1 cellular context compared by ENCODE assay signal in genomic region chr4:83019794-83020497, GRCh38.
TF ChIP-seq lines count a peak whose summit lies in the region.

No MANE protein-coding gene starts in this region.

TF ChIP-seq in K562, 482 proteins besides CTCF, POLR2A, EP300 and RAD21 (continued from another document):
- TF ChIP-seq MLLT1 (IDR thresholded peaks at IDR 0.05) (peak in 1 of 2 experiments; percentile 85; a peak in 2 of 4 replicates), ESRRA (IDR thresholded peaks at IDR 0.05; ENCODE audit: borderline replicate concordance, low read depth) (peak; percentile 51; the same call in 1 of the 2 replicates), MXI1 (IDR thresholded peaks at IDR 0.05; ENCODE audit: low read depth, low read length) (no peak), BACH1 (tag; IDR thresholded peaks at IDR 0.05) (no peak), NFE2 (IDR thresholded peaks at IDR 0.05; ENCODE audit: low read depth) (0 out of 2 replicates have a peak, but pooled peaks have one; percentile 24), TRIM24 (IDR thresholded peaks at IDR 0.05) (peak; percentile 44 to 62; a peak in 2 of 4 replicates), ZMIZ1 (IDR thresholded peaks at IDR 0.05; ENCODE audit: low read depth in 2 of 2, low read length in 2 of 2) (0 out of 4 replicates have a peak, but pooled peaks of 1 of the 2 experiments have one; percentile 41), NFIC (IDR thresholded peaks at IDR 0.05) (peak; percentile 49; the same call in 1 of the 2 replicates), SMARCE1 (IDR thresholded peaks at IDR 0.05) (peak; percentile 66; the same call in 1 of the 2 replicates), RCOR1 (IDR thresholded peaks at IDR 0.05; ENCODE audit: borderline replicate concordance in 1 of 2, low read depth in 2 of 2, low read length in 2 of 2) (0 out of 4 replicates have a peak, but pooled peaks of 1 of the 2 experiments have one; percentile 33), TBL1XR1 (IDR thresholded peaks at IDR 0.05; ENCODE audit: low read length in 2 of 2) (peak in 1 of 2 experiments; percentile 59; a peak in 1 of 4 replicates), ZBTB12 (CRISPR knock-in tag; IDR thresholded peaks at IDR 0.05) (no peak), MTA2 (IDR thresholded peaks at IDR 0.05; ENCODE audit: low read depth) (peak; percentile 54; the same call in 1 of the 2 replicates), ZBTB11 (CRISPR knock-in tag; IDR thresholded peaks at IDR 0.05) (peak in 1 of 3 experiments; percentile 39; a peak in 1 of 6 replicates), DPF2 (IDR thresholded peaks at IDR 0.05) (peak; percentile 87), ZNF766 (CRISPR knock-in tag; conservative IDR thresholded peaks at IDR 0.05) (peak; percentile 34; the same call in 1 of the 2 replicates), MEIS2 (IDR thresholded peaks at IDR 0.05; ENCODE audit: partially characterized antibody) (peak; percentile 82), PKNOX1 (IDR thresholded peaks at IDR 0.05) (peak; percentile 89), KDM1A (IDR thresholded peaks at IDR 0.05) (peak; percentile 12 to 33; a peak in 1 of 4 replicates), GTF2F1 (IDR thresholded peaks at IDR 0.05; ENCODE audit: low read depth, low read length) (no peak), SMARCC2 (IDR thresholded peaks at IDR 0.05; ENCODE audit: low read depth) (0 out of 2 replicates have a peak, but pooled peaks have one; percentile 53), PRDM10 (IDR thresholded peaks at IDR 0.05; ENCODE audit: partially characterized antibody) (peak; percentile 24), ZNF589 (CRISPR knock-in tag; IDR thresholded peaks at IDR 0.05; ENCODE audit: low read depth) (0 out of 2 replicates have a peak, but pooled peaks have one; percentile 21), YY1 (IDR thresholded peaks at IDR 0.05; ENCODE audit: borderline replicate concordance in 1 of 3, control insufficient read depth in 1 of 3, extremely low read depth in 1 of 3, insufficient read depth in 3 of 3, insufficient read length in 1 of 3, insufficient replicate concordance in 2 of 3, low read depth in 1 of 3, low read length in 2 of 3) (peak in 1 of 3 experiments; percentile 16), ETV1 (tag; conservative IDR thresholded peaks at IDR 0.05; ENCODE audit: low read depth) (peak; percentile 51; the same call in 1 of the 2 replicates), HMBOX1 (IDR thresholded peaks at IDR 0.05) (peak; percentile 93), ZNF384 (IDR thresholded peaks at IDR 0.05; ENCODE audit: low read depth, low read length) (0 out of 2 replicates have a peak, but pooled peaks have one; percentile 14)
